ENCODE assay signal across 11 cellular contexts in the genomic region with DNA sequence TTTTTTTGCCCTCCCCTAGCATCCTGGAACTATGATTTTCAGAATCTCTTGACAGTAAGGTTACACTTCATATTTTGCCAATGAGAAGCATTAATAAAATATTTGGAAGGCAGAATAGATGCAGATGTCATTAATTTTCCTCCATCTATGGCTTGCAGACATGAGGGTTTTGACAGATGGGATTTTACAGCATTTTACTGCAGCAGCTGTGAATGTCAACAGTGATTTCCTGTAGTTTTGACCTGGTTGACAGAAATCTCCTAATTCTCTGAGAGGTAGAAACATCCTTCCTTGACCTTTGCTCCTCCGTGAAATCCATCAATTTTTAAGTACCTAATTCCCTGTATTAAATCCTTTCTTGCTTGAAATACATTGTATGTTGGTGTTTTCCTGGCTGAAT.
DNase-seq lines count a peak whose midpoint lies in the region.
"Had no signal": no experiment of that assay in that cellular context is flagged by ENCODE, and none has a peak within 500 bp of the region (broad histone marks: within the 10 kb centered on the region; RNA-seq: fewer than 3 reads in every experiment).

No MANE protein-coding gene starts in this region.

- H3K27ac ChIP-seq in SJCRH30: peak overlapping the region; percentile 54
- H3K27ac ChIP-seq: C4-2B, GM23248 had no signal

- no peaks in the 10 kb centered on the region for H3K36me3 ChIP-seq in SJCRH30
- H3K36me3 ChIP-seq: BE2C had no signal

- H3K4me3 ChIP-seq in SJCRH30: no peak overlapping the region
- H3K4me3 ChIP-seq: GM23248 had no signal

- peak; percentile 7 for DNase-seq in NCI-H82 (lab: John Stamatoyannopoulos, UW)
- DNase-seq in NCI-H82 treated with DMSO at 0.1 percent for 48 hours (lab: John Stamatoyannopoulos, UW; ENCODE audit: unreplicated experiment): no peak
- DNase-seq in LHCN-M2 (ENCODE audit: low read depth): peak; percentile 41
- DNase-seq in SJCRH30: peak; percentile 24 to 66
- peak; percentile 33 for DNase-seq in retina
- DNase-seq in SIG-M5 (lab: John Stamatoyannopoulos, UW): no peak
- DNase-seq in NOMO-1 treated with dmso at 0.1 percent for 144 hours (lab: John Stamatoyannopoulos, UW; ENCODE audit: unreplicated experiment): no peak
- DNase-seq: BE2C; CD4-positive, alpha-beta memory T cell had no signal

- H3K27me3 ChIP-seq in SJCRH30: no peaks in the 10 kb centered on the region
- H3K27me3 ChIP-seq: BE2C had no signal

- peaks cover 20% of the 10 kb centered on the region for H3K4me1 ChIP-seq in SJCRH30

- peaks cover 15% of the 10 kb centered on the region; the same call in 1 of the 2 replicates for H3K9me3 ChIP-seq in SJCRH30 (replicated peaks)

Comparison
In these comparisons a context has a peak if more than half of its experiments do, and no peak if none do; other contexts are left out.
1. DNase-seq: peak in NCI-H82 (single experiment), LHCN-M2 (single experiment), SJCRH30 (2 of 2) and retina (single experiment); none in NCI-H82 treated with DMSO at 0.1 percent for 48 hours (single experiment), SIG-M5 (single experiment) and NOMO-1 treated with dmso at 0.1 percent for 144 hours (single experiment).